9 cellular contexts compared by ENCODE assay signal in genomic region chr14:104690266-104690711, GRCh38. TPM values are rescaled to one million over a fixed set of nuclear protein-coding genes. Genes with fewer than 3 reads are reported as not detected.
DNase-seq lines count a peak whose midpoint lies in the region; ATAC-seq, FAIRE-seq and TF ChIP-seq lines count a peak whose summit lies in the region.
"Had no signal": no experiment of that assay in that cellular context is flagged by ENCODE, and none has a peak within 500 bp of the region (broad histone marks: within the 10 kb centered on the region; RNA-seq: fewer than 3 reads in every experiment).

No MANE protein-coding gene starts in this region.

- peak overlapping the region; percentile 93 for H3K4me3 ChIP-seq in GM23248
- peak overlapping the region; percentile 97 for H3K4me3 ChIP-seq in left ventricle myocardium inferior
- H3K4me3 ChIP-seq in skeletal muscle tissue (ENCODE audit: low read length in 3 of 3) = peak overlapping the region; percentile 71 to 83 (median 73)

- H3K27me3 ChIP-seq in GM23248 (replicated peaks; ENCODE audit: insufficient read depth) = no peaks in the 10 kb centered on the region
- no peaks in the 10 kb centered on the region for H3K27me3 ChIP-seq in left ventricle myocardium inferior (ENCODE audit: low read depth)
- H3K27me3 ChIP-seq in skeletal muscle tissue (ENCODE audit: control insufficient read depth in 3 of 3, insufficient read depth in 3 of 3, low read length in 3 of 3) = peaks cover 0 to 2% (median 0%) of the 10 kb centered on the region in 3 donors

- no peak overlapping the region for H3K27ac Mint-ChIP-seq in WTC11

- H3K9ac ChIP-seq in GM23248 (peak overlapping the region; percentile 96), skeletal muscle tissue (ENCODE audit: low read depth in 1 of 3, low read length in 3 of 3) (peak overlapping the region; percentile 76 to 83 (median 83))

- no peaks in the 10 kb centered on the region for H3K9me3 ChIP-seq in GM23248 (ENCODE audit: low read depth)
- no peaks in the 10 kb centered on the region for H3K9me3 ChIP-seq in left ventricle myocardium inferior (replicated peaks)
- H3K9me3 ChIP-seq in skeletal muscle tissue (ENCODE audit: control insufficient read depth in 3 of 3, low read length in 3 of 3) = no peaks in the 10 kb centered on the region

- H3K4me1 Mint-ChIP-seq in WTC11 = peaks cover 36% of the 10 kb centered on the region

- no peaks in the 10 kb centered on the region for H3K9me3 Mint-ChIP-seq in WTC11

- no peaks in the 10 kb centered on the region for H3K9me2 ChIP-seq in GM23248 (ENCODE audit: insufficient read depth)

- peak overlapping the region; percentile 62 for H3K4me3 Mint-ChIP-seq in WTC11

- H3K36me3 Mint-ChIP-seq in WTC11 = no peaks in the 10 kb centered on the region

- 0 out of 2 replicates have a peak, but pooled peaks cover 7% of the 10 kb centered on the region for H3F3A ChIP-seq in GM23248 (ENCODE audit: insufficient read depth)

- H3K27me3 Mint-ChIP-seq in WTC11 (ENCODE audit: low read depth) = no peaks in the 10 kb centered on the region; the same call in 1 of the 2 replicates

- H4K20me1 ChIP-seq in GM23248 (ENCODE audit: insufficient read depth) = no peaks in the 10 kb centered on the region

- peaks cover 16% of the 10 kb centered on the region for H3K4me1 ChIP-seq in GM23248 (ENCODE audit: insufficient read depth)
- peaks cover 86% of the 10 kb centered on the region for H3K4me1 ChIP-seq in left ventricle myocardium inferior
- peaks cover 46 to 74% (median 69%) of the 10 kb centered on the region in 3 donors for H3K4me1 ChIP-seq in skeletal muscle tissue (ENCODE audit: control insufficient read depth in 3 of 3, insufficient read depth in 3 of 3, low read length in 3 of 3)

- no peak for FAIRE-seq in GM19239 (lab: Jason Lieb, UNC)
- FAIRE-seq: urothelium cell line had no signal

- in situ Hi-C loops in GM23248 (cut with MboI) = no loop called here

- H3K27ac ChIP-seq in GM23248 (peak overlapping the region; percentile 43), left ventricle myocardium inferior (replicated peaks) (peak overlapping the region; percentile 89), skeletal muscle tissue (ENCODE audit: low read depth, low read length) (no peak overlapping the region)

- CTCF ChIA-PET in WTC11 (lab: Charles Lee) = interaction anchor here (1.4 to 1.7 kb wide), 2 partner anchors 21 to 30 kb away, joined by 3 to 4 read pairs; no protein-coding TSS in a partner anchor

- DNase-seq in GM23248 = peak; percentile 36
- no peak for DNase-seq in WTC11 (ENCODE audit: low spot score)
- no peak for DNase-seq in left ventricle myocardium inferior
- no peak for DNase-seq in GM19239 (ENCODE audit: insufficient read length, low spot score)
- no peak for DNase-seq in kidney glomerular epithelial cell (lab: John Stamatoyannopoulos, UW)
- no peak for DNase-seq in NOMO-1 treated with DMSO at 0.1 percent for 48 hours (lab: John Stamatoyannopoulos, UW; ENCODE audit: unreplicated experiment)

- ATAC-seq in WTC11 (no peak), GM19452 (IDR thresholded peaks at IDR 0.05; ENCODE audit: unreplicated experiment) (no peak)

- H2AFZ ChIP-seq in GM23248 = 0 out of 2 replicates have a peak overlapping the region, but pooled peaks have one; percentile 67

- peaks cover 57% of the 10 kb centered on the region for H3K79me2 ChIP-seq in GM23248 (ENCODE audit: insufficient read depth)

- POLR2A ChIA-PET in WTC11 (lab: Charles Lee) = no interaction called here

- 8 to 9% methylated on average over 11 to 12 of the region's 12 CpGs for WGBS in GM23248 (ENCODE audit: low coverage in 1 of 2, low lambda C conversion rate in 2 of 2, missing lambda C conversion rate in 2 of 2), 2 experiments

- intact Hi-C loops in left ventricle myocardium inferior (cut with micrococcal nuclease) = no loop called here

- TF ChIP-seq CTCF in WTC11 (IDR thresholded peaks at IDR 0.05) (no peak), left ventricle myocardium inferior (IDR thresholded peaks at IDR 0.05; ENCODE audit: borderline replicate concordance) (no peak)

- no peaks in the 10 kb centered on the region for H3K36me3 ChIP-seq in GM23248 (ENCODE audit: low read depth)
- no peaks in the 10 kb centered on the region for H3K36me3 ChIP-seq in left ventricle myocardium inferior
- no peaks in the 10 kb centered on the region for H3K36me3 ChIP-seq in skeletal muscle tissue (ENCODE audit: control insufficient read depth in 3 of 3, insufficient read depth in 3 of 3, low read length in 3 of 3)

- peak overlapping the region; percentile 89 for H3K4me2 ChIP-seq in GM23248 (ENCODE audit: unreplicated experiment)

TF ChIP-seq in WTC11, 78 proteins besides CTCF, POLR2A, EP300 and RAD21:
- TF ChIP-seq SMAD3 (CRISPR knock-in tag; IDR thresholded peaks at IDR 0.05; ENCODE audit: borderline replicate concordance) (no peak), ATF1 (CRISPR knock-in tag; IDR thresholded peaks at IDR 0.05) (0 out of 2 replicates have a peak, but pooled peaks have one; percentile 5)

RNA-seq across cellular contexts. Expression of gene INF2, which starts 0.9 kb away (rescaled TPM):
- total RNA-seq in GM23248 (2014; rRNA removed; shearing (Covaris generic)) = 53.3 and 62.1 TPM in 2 replicates
- 23.0 and 24.2 TPM in 2 replicates for polyA plus RNA-seq in GM23248 (2016; fragmentation: Nextera tagmentation; extraction: Ambion mirVana)
- total RNA-seq in WTC11 (2021) (69.0 to 82.4 TPM (median 72.4 TPM) in 3 replicates), left ventricle myocardium inferior (28.5 TPM), skeletal muscle tissue (14.6 TPM)

RNA-seq across cellular contexts. Expression of gene ADSS1, which starts 33.7 kb away (rescaled TPM):
- 3.7 and 4.7 TPM in 2 replicates for total RNA-seq in GM23248 (2014; rRNA removed; shearing (Covaris generic))
- polyA plus RNA-seq in GM23248 (2016; fragmentation: Nextera tagmentation; extraction: Ambion mirVana) = 6.6 and 7.1 TPM in 2 replicates
- total RNA-seq in WTC11 (2021) (10.0 to 13.3 TPM (median 12.0 TPM) in 3 replicates), left ventricle myocardium inferior (218 TPM), skeletal muscle tissue (89.8 TPM)
